Comparison of ENCODE assay signal across 1 cellular context in the genomic region with DNA sequence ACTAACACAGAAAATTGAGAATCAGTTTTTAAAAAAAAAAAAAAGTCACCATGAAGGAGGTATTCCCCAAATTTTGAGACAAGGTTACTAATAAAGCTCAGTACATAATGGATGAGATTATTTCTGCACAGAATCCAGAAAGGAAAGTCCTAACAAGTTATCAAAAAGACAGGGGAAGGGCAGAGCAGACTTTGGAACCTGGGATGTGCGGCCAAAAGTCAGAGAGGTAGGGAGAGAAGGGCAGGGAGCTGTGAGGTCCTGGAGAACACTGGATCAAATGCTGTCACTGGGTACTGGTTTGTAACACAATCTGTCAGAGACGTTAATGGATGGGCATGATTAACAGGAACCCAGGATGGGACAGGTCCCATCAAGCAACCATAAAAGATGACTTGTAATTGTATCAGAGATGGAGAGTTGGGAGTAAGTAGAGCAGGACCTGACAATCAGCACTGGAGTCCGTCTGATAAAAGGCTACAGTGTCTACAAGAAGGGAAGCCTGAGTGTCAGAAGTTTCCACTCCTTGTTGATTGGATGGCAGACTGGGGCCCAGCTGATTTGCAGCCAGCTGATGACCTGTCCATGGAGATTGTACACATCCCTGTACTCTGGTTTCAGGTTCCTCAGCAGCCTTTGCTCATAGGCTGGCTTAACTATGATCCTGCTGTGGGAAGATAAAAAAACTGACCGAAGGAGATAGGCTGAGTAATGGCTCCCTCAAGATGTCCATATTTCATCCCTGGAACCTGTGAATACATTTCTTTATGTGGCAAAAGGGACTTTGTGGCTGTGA.
A peak's percentile ranks its signal among the peaks of the same experiment; 100 is the strongest.
TF ChIP-seq lines count a peak whose summit lies in the region.

No MANE protein-coding gene starts in this region.

TF ChIP-seq in K562, 482 proteins besides CTCF, POLR2A, EP300 and RAD21 (continued from another document):
- no peak for TF ChIP-seq CREBBP (IDR thresholded peaks at IDR 0.05; ENCODE audit: low read depth, low read length)
- TF ChIP-seq SAP30 (IDR thresholded peaks at IDR 0.05; ENCODE audit: borderline replicate concordance, insufficient read depth, low read depth, low read length, poor library complexity, severe bottlenecking), result no peak
- no peak for TF ChIP-seq ELF4 (CRISPR knock-in tag; IDR thresholded peaks at IDR 0.05)
- TF ChIP-seq, protein P1, sequence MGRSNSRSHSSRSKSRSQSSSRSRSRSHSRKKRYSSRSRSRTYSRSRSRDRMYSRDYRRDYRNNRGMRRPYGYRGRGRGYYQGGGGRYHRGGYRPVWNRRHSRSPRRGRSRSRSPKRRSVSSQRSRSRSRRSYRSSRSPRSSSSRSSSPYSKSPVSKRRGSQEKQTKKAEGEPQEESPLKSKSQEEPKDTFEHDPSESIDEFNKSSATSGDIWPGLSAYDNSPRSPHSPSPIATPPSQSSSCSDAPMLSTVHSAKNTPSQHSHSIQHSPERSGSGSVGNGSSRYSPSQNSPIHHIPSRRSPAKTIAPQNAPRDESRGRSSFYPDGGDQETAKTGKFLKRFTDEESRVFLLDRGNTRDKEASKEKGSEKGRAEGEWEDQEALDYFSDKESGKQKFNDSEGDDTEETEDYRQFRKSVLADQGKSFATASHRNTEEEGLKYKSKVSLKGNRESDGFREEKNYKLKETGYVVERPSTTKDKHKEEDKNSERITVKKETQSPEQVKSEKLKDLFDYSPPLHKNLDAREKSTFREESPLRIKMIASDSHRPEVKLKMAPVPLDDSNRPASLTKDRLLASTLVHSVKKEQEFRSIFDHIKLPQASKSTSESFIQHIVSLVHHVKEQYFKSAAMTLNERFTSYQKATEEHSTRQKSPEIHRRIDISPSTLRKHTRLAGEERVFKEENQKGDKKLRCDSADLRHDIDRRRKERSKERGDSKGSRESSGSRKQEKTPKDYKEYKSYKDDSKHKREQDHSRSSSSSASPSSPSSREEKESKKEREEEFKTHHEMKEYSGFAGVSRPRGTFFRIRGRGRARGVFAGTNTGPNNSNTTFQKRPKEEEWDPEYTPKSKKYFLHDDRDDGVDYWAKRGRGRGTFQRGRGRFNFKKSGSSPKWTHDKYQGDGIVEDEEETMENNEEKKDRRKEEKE (IDR thresholded peaks at IDR 0.05; ENCODE audit: borderline replicate concordance in 1 of 2, control insufficient read depth in 1 of 2, low read depth in 2 of 2, low read length in 1 of 2), result 0 out of 4 replicates have a peak, but pooled peaks of 1 of the 2 experiments have one; percentile 32
- peak; percentile 78 to 96; a peak in 3 of 4 replicates for TF ChIP-seq SIN3A (IDR thresholded peaks at IDR 0.05; ENCODE audit: borderline replicate concordance in 2 of 2, control insufficient read depth in 1 of 2, low read depth in 2 of 2, low read length in 2 of 2)
- 0 out of 2 replicates have a peak, but pooled peaks have one; percentile 51 for TF ChIP-seq RFX5 (IDR thresholded peaks at IDR 0.05; ENCODE audit: low read depth, low read length)
- TF ChIP-seq ZNF175 (CRISPR knock-in tag; IDR thresholded peaks at IDR 0.05; ENCODE audit: low read depth), result no peak; the same call in 1 of the 2 replicates
- TF ChIP-seq HCFC1 (IDR thresholded peaks at IDR 0.05; ENCODE audit: low read depth, low read length), result 0 out of 2 replicates have a peak, but pooled peaks have one; percentile 17
- no peak for TF ChIP-seq SMAD1 (IDR thresholded peaks at IDR 0.05; ENCODE audit: low read depth, low read length, partially characterized antibody)
- TF ChIP-seq, protein P2, sequence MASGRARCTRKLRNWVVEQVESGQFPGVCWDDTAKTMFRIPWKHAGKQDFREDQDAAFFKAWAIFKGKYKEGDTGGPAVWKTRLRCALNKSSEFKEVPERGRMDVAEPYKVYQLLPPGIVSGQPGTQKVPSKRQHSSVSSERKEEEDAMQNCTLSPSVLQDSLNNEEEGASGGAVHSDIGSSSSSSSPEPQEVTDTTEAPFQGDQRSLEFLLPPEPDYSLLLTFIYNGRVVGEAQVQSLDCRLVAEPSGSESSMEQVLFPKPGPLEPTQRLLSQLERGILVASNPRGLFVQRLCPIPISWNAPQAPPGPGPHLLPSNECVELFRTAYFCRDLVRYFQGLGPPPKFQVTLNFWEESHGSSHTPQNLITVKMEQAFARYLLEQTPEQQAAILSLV (tag; IDR thresholded peaks at IDR 0.05), result no peak
